ENCODE assay signal across 27 cellular contexts in the genomic region with DNA sequence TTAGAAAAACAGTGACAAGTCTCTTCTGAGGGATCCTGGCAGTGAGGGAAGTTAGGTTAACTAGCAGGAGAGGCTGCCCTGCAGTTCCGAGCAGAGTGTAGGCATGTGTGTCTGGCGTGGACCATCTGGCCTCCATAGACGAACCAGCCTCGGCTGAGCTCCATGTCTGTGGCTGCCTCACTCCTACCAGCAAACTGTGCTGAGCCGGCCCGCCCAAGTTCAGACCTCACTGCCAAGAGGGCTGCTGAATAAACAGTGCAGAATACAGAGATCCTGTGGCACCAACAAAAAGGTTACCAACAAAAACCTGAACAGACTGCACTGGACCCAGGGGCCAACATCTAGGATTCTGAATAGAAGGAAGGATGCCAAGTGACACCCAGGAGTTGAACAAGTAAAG. TPM values are rescaled to one million over a fixed set of nuclear protein-coding genes. Genes with fewer than 3 reads are reported as not detected.
DNase-seq lines count a peak whose midpoint lies in the region; ATAC-seq and TF ChIP-seq lines count a peak whose summit lies in the region.
"Had no signal": no experiment of that assay in that cellular context is flagged by ENCODE, and none has a peak within 500 bp of the region (broad histone marks: within the 10 kb centered on the region; RNA-seq: fewer than 3 reads in every experiment).

No MANE protein-coding gene starts in this region.

- DNase-seq in DMS 273 treated with DMSO at 0.1 percent for 48 hours (lab: John Stamatoyannopoulos, UW): peak; percentile 25
- peak; percentile 63 for DNase-seq in left lobe of liver (ENCODE audit: low spot score)
- no peak for DNase-seq in MG63
- no peak for DNase-seq in hepatic stellate cell (ENCODE audit: low spot score)
- DNase-seq in NOMO-1 treated with DMSO at 0.1 percent for 48 hours (lab: John Stamatoyannopoulos, UW; ENCODE audit: unreplicated experiment): no peak
- DNase-seq: activated CD4-positive, alpha-beta T cell treated with anti-CD3 and anti-CD28 coated beads for 1 hour; activated naive CD4-positive, alpha-beta T cell treated with anti-CD3 and anti-CD28 coated beads for 36 hours; activated T-cell treated with anti-CD3 and anti-CD28 coated beads, Interleukin-2, amount 50 U/mL, for 48 hours; CD4-positive, alpha-beta memory T cell; dermis blood vessel endothelial cell; DMS53; immature natural killer cell; left lung; NCI-H1436 treated with DMSO at 0.1 percent for 48 hours; NCI-H2171; NCI-H524 treated with DMSO at 0.1 percent for 48 hours; SHP77 treated with DMSO at 0.1 percent for 48 hours; stimulated activated CD4-positive, alpha-beta T cell treated with anti-CD3 and anti-CD28 coated beads, Interleukin-2, amount 100 ng/mL, for 24 hours; testis had no signal

- H3K27ac ChIP-seq in VCaP: peak overlapping the region; percentile 61
- H3K27ac ChIP-seq in rectal smooth muscle tissue (ENCODE audit: low read depth, low read length): peak overlapping the region; percentile 59
- H3K27ac ChIP-seq: cardiac muscle cell, hepatocyte, testis had no signal

- H3K4me3 ChIP-seq in rectal smooth muscle tissue (ENCODE audit: low read length): no peak overlapping the region
- H3K4me3 ChIP-seq in MG63: no peak overlapping the region
- H3K4me3 ChIP-seq: cardiac muscle cell, GM12878, hepatocyte, left lung, skin epidermis, testis had no signal

- peaks cover 7% of the 10 kb centered on the region for H3K4me1 ChIP-seq in rectal smooth muscle tissue (ENCODE audit: control insufficient read depth, insufficient read depth, low read length)
- H3K4me1 ChIP-seq: testis had no signal

- H3K9me3 ChIP-seq in MG63: peaks cover 3% of the 10 kb centered on the region
- H3K9me3 ChIP-seq: left lung, testis had no signal

- H3K36me3 ChIP-seq in rectal smooth muscle tissue (ENCODE audit: control insufficient read depth, insufficient read depth, low read length): peaks cover 4% of the 10 kb centered on the region
- peaks cover 6% of the 10 kb centered on the region for H3K36me3 ChIP-seq in MG63
- H3K36me3 ChIP-seq: cardiac muscle cell had no signal

- H3K9ac ChIP-seq in rectal smooth muscle tissue (ENCODE audit: low read length): no peak overlapping the region

- ATAC-seq in left lobe of liver: peak; percentile 96
- no peak for ATAC-seq in GM21619 (IDR thresholded peaks at IDR 0.05; ENCODE audit: unreplicated experiment)
- ATAC-seq: GM12878; left lung; stimulated activated effector memory CD8-positive, alpha-beta T cell treated with anti-CD3 and anti-CD28 coated beads, Interleukin-12 subunit alpha, Interleukin-12 subunit beta, amount 100 ng/mL, for 72 hours had no signal

- H3K27me3 ChIP-seq in rectal smooth muscle tissue (ENCODE audit: control insufficient read depth, insufficient read depth, low read length): no peaks in the 10 kb centered on the region
- no peaks in the 10 kb centered on the region for H3K27me3 ChIP-seq in MG63
- H3K27me3 ChIP-seq: cardiac muscle cell, hepatocyte, left lung, testis had no signal

- no peak for TF ChIP-seq CTCF in VCaP (conservative IDR thresholded peaks at IDR 0.05)

RNA-seq across cellular contexts. Expression of a gene that starts 27.3 kb away (rescaled TPM):
- total RNA-seq in left lobe of liver: 9.5 TPM
- 8.5 and 14.1 TPM in 2 replicates for total RNA-seq in MG63 (2014; rRNA removed; shearing (Covaris generic); ENCODE audit: low replicate concordance)

Comparison
In these comparisons a context has a peak if more than half of its experiments do, and no peak if none do; other contexts are left out.
1. DNase-seq: peak in DMS 273 treated with DMSO at 0.1 percent for 48 hours (single experiment) and left lobe of liver (single experiment); none in MG63 (single experiment), hepatic stellate cell (single experiment) and NOMO-1 treated with DMSO at 0.1 percent for 48 hours (single experiment).